ENCODE assay signal across 13 cellular contexts in genomic region chr14:49553892-49554291, GRCh38. TPM values are rescaled to one million over a fixed set of nuclear protein-coding genes. Genes with fewer than 3 reads are reported as not detected.
DNase-seq lines count a peak whose midpoint lies in the region; ATAC-seq and TF ChIP-seq lines count a peak whose summit lies in the region.
"Had no signal": no experiment of that assay in that cellular context is flagged by ENCODE, and none has a peak within 500 bp of the region (broad histone marks: within the 10 kb centered on the region; RNA-seq: fewer than 3 reads in every experiment).

No MANE protein-coding gene starts in this region.

- no CpG with 5 or more reads among the region's 3 CpGs for WGBS in H9 (ENCODE audit: extremely low coverage, insufficient read length, low lambda C conversion rate)

- H4K91ac ChIP-seq in H9 (ENCODE audit: insufficient read length, low read depth, low read length): no peak overlapping the region

- H3K36me3 Mint-ChIP-seq in H9 (ENCODE audit: insufficient read depth in 1 of 3, low read depth in 3 of 3) (peaks cover 0 to 13% (median 4%) of the 10 kb centered on the region in 3 experiments; a peak in 4 of 7 replicates), WTC11 (peaks cover 12% of the 10 kb centered on the region)

- no peak overlapping the region for H4K5ac ChIP-seq in H9 (ENCODE audit: insufficient read length, low read depth, low read length)

- intact Hi-C loops in left colon (cut with DNase I, micrococcal nuclease): no loop called here
- intact Hi-C loops in PC-3 (cut with micrococcal nuclease): loop anchor here (5.0 kb wide), 1 partner anchor 1637 kb away; no protein-coding TSS in a partner anchor

- no peaks in the 10 kb centered on the region for H3K9me2 ChIP-seq in PC-3 (replicated peaks; ENCODE audit: low read length)

- H3K18ac ChIP-seq in H9 (ENCODE audit: insufficient read length, low read depth, low read length): no peak overlapping the region

- H3K27ac ChIP-seq in H9 (ENCODE audit: insufficient read length, low read depth, low read length) (no peak overlapping the region), PC-3 (ENCODE audit: low read length) (no peak overlapping the region)
- H3K27ac ChIP-seq: BLaER1 treated with 17β-estradiol and CSF1 and Interleukin-3, amounts not matched to agents 10 nM and 100 nM had no signal

- H3K27ac Mint-ChIP-seq in H9: peak overlapping the region in 2 of 3 experiments; percentile 7 to 80; a peak in 3 of 7 replicates
- no peak overlapping the region for H3K27ac Mint-ChIP-seq in WTC11
- H3K27ac Mint-ChIP-seq: T-helper 1 cell treated with Interleukin-12 subunit alpha and Interleukin-12 subunit beta and Interleukin-4 antibody, amounts not matched to agents 30 μg/mL and 1 μg/mL, for 36 hours had no signal

- H3F3A ChIP-seq in PC-3 (ENCODE audit: low read length, unreplicated experiment): no peaks in the 10 kb centered on the region

- no peak overlapping the region for H2BK20ac ChIP-seq in H9 (ENCODE audit: low read depth, low read length, poor library complexity, severe bottlenecking)

- no peak overlapping the region for H3K4me3 ChIP-seq in PC-3 (ENCODE audit: low read length)
- H3K4me3 ChIP-seq: BLaER1 treated with 17β-estradiol and CSF1 and Interleukin-3, amounts not matched to agents 10 nM and 100 nM; GM12878 had no signal

- H2AFZ ChIP-seq in H9 (ENCODE audit: low read length): no peak overlapping the region
- H2AFZ ChIP-seq in PC-3 (ENCODE audit: low read length): no peak overlapping the region

- no peak overlapping the region for H2BK5ac ChIP-seq in H9 (ENCODE audit: insufficient read length, low read length)

- peak; percentile 8 for DNase-seq in DMS153 treated with DMSO at 0.1 percent for 48 hours (lab: John Stamatoyannopoulos, UW; ENCODE audit: unreplicated experiment)
- peak; percentile 34 for DNase-seq in H9
- DNase-seq in NCI-H510A (lab: John Stamatoyannopoulos, UW): peak; percentile 84
- no peak for DNase-seq in WTC11 (ENCODE audit: low spot score)
- no peak for DNase-seq in left colon
- DNase-seq in PC-3: no peak
- no peak for DNase-seq in HCEC 1CT
- DNase-seq: DMS79, NCI-H1930, SHP77 treated with DMSO at 0.1 percent for 48 hours had no signal

- H3K4me1 ChIP-seq in H9 (ENCODE audit: insufficient read depth, low read length) (peaks cover 6% of the 10 kb centered on the region; the same call in 1 of the 2 replicates), PC-3 (ENCODE audit: insufficient read depth, low read length) (peaks cover 7% of the 10 kb centered on the region)
- H3K4me1 ChIP-seq: BLaER1 treated with 17β-estradiol and CSF1 and Interleukin-3, amounts not matched to agents 10 nM and 100 nM had no signal

- H3K9ac ChIP-seq in H9 (ENCODE audit: extremely low read depth, insufficient read length, low read length) (no peak overlapping the region), PC-3 (ENCODE audit: low read length) (no peak overlapping the region)
- H3K9ac ChIP-seq: BLaER1 treated with 17β-estradiol and CSF1 and Interleukin-3, amounts not matched to agents 10 nM and 100 nM had no signal

- no peak overlapping the region for H3K23ac ChIP-seq in H9 (ENCODE audit: insufficient read length, low read depth, low read length)

- H3K9me3 Mint-ChIP-seq in H9 (peaks cover 6 to 12% of the 10 kb centered on the region in 2 experiments; a peak in 3 of 5 replicates), WTC11 (peaks cover 17% of the 10 kb centered on the region)
- H3K9me3 Mint-ChIP-seq: T-helper 1 cell treated with Interleukin-12 subunit alpha and Interleukin-12 subunit beta and Interleukin-4 antibody, amounts not matched to agents 30 μg/mL and 1 μg/mL, for 36 hours had no signal

- H4K8ac ChIP-seq in H9 (replicated peaks; ENCODE audit: insufficient read length, low read depth, low read length): no peak overlapping the region

- H3K4me1 Mint-ChIP-seq in H9: peaks cover 34 to 39% of the 10 kb centered on the region in 2 experiments
- H3K4me1 Mint-ChIP-seq in WTC11: peaks cover 32% of the 10 kb centered on the region

- no peak overlapping the region for H3K4me2 ChIP-seq in H9 (ENCODE audit: insufficient read depth, insufficient read length, low read length)
- H3K4me2 ChIP-seq in PC-3 (ENCODE audit: low read length): no peak overlapping the region
- H3K4me2 ChIP-seq: BLaER1 treated with 17β-estradiol and CSF1 and Interleukin-3, amounts not matched to agents 10 nM and 100 nM had no signal

- H3K4me3 Mint-ChIP-seq in H9: no peak overlapping the region
- H3K4me3 Mint-ChIP-seq in WTC11: no peak overlapping the region
- H3K4me3 Mint-ChIP-seq: T-helper 1 cell treated with Interleukin-12 subunit alpha and Interleukin-12 subunit beta and Interleukin-4 antibody, amounts not matched to agents 30 μg/mL and 1 μg/mL, for 36 hours had no signal

- H2BK12ac ChIP-seq in H9 (ENCODE audit: insufficient read length, low read depth, low read length): no peak overlapping the region

- no peaks in the 10 kb centered on the region for H3K27me3 ChIP-seq in H9 (ENCODE audit: insufficient read depth, low read length)
- H3K27me3 ChIP-seq in PC-3 (ENCODE audit: low read length): no peaks in the 10 kb centered on the region
- H3K27me3 ChIP-seq: BLaER1 treated with 17β-estradiol and CSF1 and Interleukin-3, amounts not matched to agents 10 nM and 100 nM had no signal

- H3K27me3 Mint-ChIP-seq in H9 (ENCODE audit: low read depth) (no peaks in the 10 kb centered on the region; the same call in 1 of the 2 replicates), WTC11 (ENCODE audit: low read depth) (no peaks in the 10 kb centered on the region; the same call in 1 of the 2 replicates)

- no peaks in the 10 kb centered on the region for H3K36me3 ChIP-seq in PC-3 (ENCODE audit: low read depth, low read length)
- H3K36me3 ChIP-seq: BLaER1 treated with 17β-estradiol and CSF1 and Interleukin-3, amounts not matched to agents 10 nM and 100 nM had no signal

- no peak overlapping the region for H2AK5ac ChIP-seq in H9 (ENCODE audit: insufficient read length, low read length)

- POLR2A ChIA-PET in WTC11 (lab: Charles Lee): no interaction called here
- POLR2A ChIA-PET in PC-3 (lab: Charles Lee; ENCODE audit: unreplicated experiment): no interaction called here

- no peaks in the 10 kb centered on the region for H4K20me1 ChIP-seq in H9 (ENCODE audit: control insufficient read depth, insufficient read depth, insufficient read length)
- H4K20me1 ChIP-seq in PC-3 (ENCODE audit: low read length): no peaks in the 10 kb centered on the region
- H4K20me1 ChIP-seq: BLaER1 treated with 17β-estradiol and CSF1 and Interleukin-3, amounts not matched to agents 10 nM and 100 nM had no signal

- no peak overlapping the region for H2BK15ac ChIP-seq in H9 (ENCODE audit: low read depth, low read length)

- no peak overlapping the region for H3K4ac ChIP-seq in H9 (ENCODE audit: low read depth, low read length)

- no peak overlapping the region for H3K14ac ChIP-seq in H9 (ENCODE audit: insufficient read depth, low read length)

- H3K79me2 ChIP-seq in H9 (ENCODE audit: insufficient read depth, low read length): no peaks in the 10 kb centered on the region
- H3K79me2 ChIP-seq in PC-3 (ENCODE audit: low read length): no peaks in the 10 kb centered on the region

- H3K56ac ChIP-seq in H9 (ENCODE audit: insufficient read length, low read depth, low read length): no peak overlapping the region

- no peaks in the 10 kb centered on the region for H3K79me1 ChIP-seq in H9 (ENCODE audit: insufficient read depth, low read depth, low read length, poor library complexity, severe bottlenecking)

- H3T11ph ChIP-seq in H9 (ENCODE audit: low read length): no peak overlapping the region

- peak; percentile 31 for ATAC-seq in WTC11
- no peak for ATAC-seq in left colon
- ATAC-seq in PC-3: no peak
- ATAC-seq: GM12878 had no signal

- TF ChIP-seq CTCF in H9 (conservative IDR thresholded peaks at IDR 0.05) (no peak), WTC11 (IDR thresholded peaks at IDR 0.05) (no peak), PC-3 (conservative IDR thresholded peaks at IDR 0.05; ENCODE audit: low read depth, low read length) (no peak)

- H2BK120ac ChIP-seq in H9 (ENCODE audit: low read depth, low read length, poor library complexity, severe bottlenecking): no peak overlapping the region

- BruUV-seq in PC-3 (replicated peaks; lab: Mats Ljungman, UMichigan): no TSS peak

- H3K23me2 ChIP-seq in H9 (ENCODE audit: insufficient read length, low read depth, low read length, poor library complexity, severe bottlenecking): no peaks in the 10 kb centered on the region

- H3K9me3 ChIP-seq in H9 (ENCODE audit: control insufficient read depth, low read depth, low read length): no peaks in the 10 kb centered on the region
- no peaks in the 10 kb centered on the region for H3K9me3 ChIP-seq in PC-3 (ENCODE audit: low read length)
- H3K9me3 ChIP-seq: BLaER1 treated with 17β-estradiol and CSF1 and Interleukin-3, amounts not matched to agents 10 nM and 100 nM had no signal

- CTCF ChIA-PET in WTC11 (lab: Charles Lee): no interaction called here
- CTCF ChIA-PET in PC-3 (lab: Charles Lee): no interaction called here

TF ChIP-seq in WTC11, 78 proteins besides CTCF, POLR2A, EP300 and RAD21 (continues in another document):
- TF ChIP-seq SMAD3 (CRISPR knock-in tag; IDR thresholded peaks at IDR 0.05; ENCODE audit: borderline replicate concordance) (no peak), HMGXB4 (CRISPR knock-in tag; IDR thresholded peaks at IDR 0.05) (no peak), PRRX2 (CRISPR knock-in tag; IDR thresholded peaks at IDR 0.05) (no peak), ZNF219 (CRISPR knock-in tag; IDR thresholded peaks at IDR 0.05; ENCODE audit: borderline replicate concordance) (no peak), EMX1 (CRISPR knock-in tag; IDR thresholded peaks at IDR 0.05) (no peak)

RNA-seq across cellular contexts. Expression of gene RPS29, which starts 32.3 kb away (rescaled TPM):
- total RNA-seq in H9 (2021) (1,963 and 2,022 TPM in 2 replicates), WTC11 (2021) (2,168 to 2,393 TPM (median 2,330 TPM) in 3 replicates), left colon (1,000 to 10,000 TPM; 1,252 to 1,368 TPM), PC-3 (2014; rRNA removed) (1,420 and 1,912 TPM in 2 replicates)

RNA-seq across cellular contexts. Expression of gene LRR1, which starts 44.8 kb away (rescaled TPM):
- total RNA-seq in H9 (2021): 38.6 and 43.2 TPM in 2 replicates
- total RNA-seq in WTC11 (2021): 32.5 to 42.6 TPM (median 32.8 TPM) in 3 replicates
- total RNA-seq in left colon: 10 to 100 TPM; 18.2 to 26.7 TPM
- 46.9 and 53.0 TPM in 2 replicates for total RNA-seq in PC-3 (2014; rRNA removed)

Comparison
In these comparisons a context has a peak if more than half of its experiments do, and no peak if none do; other contexts are left out.
1. DNase-seq: peak in DMS153 treated with DMSO at 0.1 percent for 48 hours (single experiment), H9 (single experiment) and NCI-H510A (single experiment); none in WTC11 (single experiment), left colon (0 of 2), PC-3 (single experiment) and HCEC 1CT (single experiment).